ENCODE assay signal across 1 cellular context in the genomic region with DNA sequence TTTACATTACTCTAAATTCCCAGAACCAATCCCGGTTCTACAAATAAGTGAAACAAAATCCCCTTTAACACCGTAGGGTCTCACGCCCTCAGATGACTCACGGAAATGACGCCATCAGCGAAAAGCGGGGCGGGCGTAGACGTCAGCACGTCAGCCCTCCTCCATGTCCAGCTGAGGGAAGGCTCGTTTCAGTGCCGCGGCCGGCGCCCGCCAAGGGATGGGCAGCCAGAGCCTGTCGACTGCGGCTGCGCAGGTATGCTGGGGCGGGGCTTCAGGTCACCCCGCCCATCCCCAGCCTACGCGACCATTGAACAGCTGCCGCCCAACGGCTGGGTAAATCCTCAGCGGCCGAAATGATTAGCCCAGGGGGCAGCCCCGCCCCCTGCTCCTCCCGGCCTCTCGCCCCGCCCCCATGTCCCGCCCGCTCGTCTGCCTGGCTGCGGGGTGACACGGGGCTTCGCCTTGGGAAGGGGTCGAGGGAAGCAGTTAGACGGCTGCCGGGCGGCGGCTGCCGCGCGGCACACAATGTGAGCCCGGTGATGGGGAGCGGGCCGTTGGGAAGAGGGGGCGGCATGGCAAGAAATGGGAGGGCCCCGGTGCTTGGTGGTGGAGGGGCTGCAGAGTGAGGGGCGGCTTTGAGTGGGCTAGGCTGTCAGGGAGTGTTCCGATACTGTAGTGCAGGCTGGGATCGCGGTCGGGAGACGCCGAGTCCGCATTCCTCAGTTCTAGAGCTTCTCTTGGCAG.
TF ChIP-seq lines count a peak whose summit lies in the region.

A gene (plus strand): TSS at position 420 of the 744 bp plus-strand sequence. CDS start 1,510 bp downstream, outside the sequence.

TF ChIP-seq in K562, 482 proteins besides CTCF, POLR2A, EP300 and RAD21 (continued from another document and continues in another):
- TF ChIP-seq MAZ (CRISPR knock-in tag; conservative IDR thresholded peaks at IDR 0.05 in 1 of 2, IDR thresholded peaks at IDR 0.05 in 1 of 2) (peak; percentile 43 to 60; a peak in 2 of 4 replicates), HOXB6 (CRISPR knock-in tag; IDR thresholded peaks at IDR 0.05; ENCODE audit: borderline replicate concordance) (no peak), MCM3 (IDR thresholded peaks at IDR 0.05) (no peak), ZSCAN32 (CRISPR knock-in tag; IDR thresholded peaks at IDR 0.05) (no peak), ZNF586 (CRISPR knock-in tag; conservative IDR thresholded peaks at IDR 0.05) (no peak), HEY1 (CRISPR knock-in tag; IDR thresholded peaks at IDR 0.05; ENCODE audit: borderline replicate concordance) (no peak), ZNF75A (CRISPR knock-in tag; IDR thresholded peaks at IDR 0.05) (no peak), PCBP1 (IDR thresholded peaks at IDR 0.05; ENCODE audit: low read depth, low read length, poor library complexity, severe bottlenecking) (no peak), NRF1 (conservative IDR thresholded peaks at IDR 0.05 in 1 of 2, IDR thresholded peaks at IDR 0.05 in 1 of 2) (peak; percentile 95 to 96), POLR2G (IDR thresholded peaks at IDR 0.05; ENCODE audit: low read depth, low read length) (peak; percentile 87), RBBP5 (IDR thresholded peaks at IDR 0.05; ENCODE audit: borderline replicate concordance, insufficient read depth, low read length, poor library complexity, severe bottlenecking) (peak; percentile 53), SNRNP70 (optimal IDR thresholded peaks at IDR 0.05; ENCODE audit: low read depth, low read length) (no peak), ZNF445 (CRISPR knock-in tag; IDR thresholded peaks at IDR 0.05; ENCODE audit: low read depth) (no peak), MYC (IDR thresholded peaks at IDR 0.05; ENCODE audit: low read depth, low read length) (0 out of 2 replicates have a peak, but pooled peaks have one; percentile 11), MYC (CRISPR knock-in tag; IDR thresholded peaks at IDR 0.05; ENCODE audit: borderline replicate concordance, low read depth) (no peak), MYBL2 (IDR thresholded peaks at IDR 0.05; ENCODE audit: low read depth) (no peak), MYBL2 (CRISPR knock-in tag; IDR thresholded peaks at IDR 0.05; ENCODE audit: borderline replicate concordance) (no peak), SIRT6 (IDR thresholded peaks at IDR 0.05; ENCODE audit: low read depth, low read length) (no peak), HNRNPLL (IDR thresholded peaks at IDR 0.05; ENCODE audit: low read depth, low read length, poor library complexity, severe bottlenecking) (no peak), POLR2H (tag; IDR thresholded peaks at IDR 0.05; ENCODE audit: low read depth) (peak; percentile 85), ESRRB (CRISPR knock-in tag; IDR thresholded peaks at IDR 0.05; ENCODE audit: borderline replicate concordance) (no peak), ASH1L (IDR thresholded peaks at IDR 0.05; ENCODE audit: borderline replicate concordance, low read depth, partially characterized antibody) (no peak), PURB (CRISPR knock-in tag; IDR thresholded peaks at IDR 0.05; ENCODE audit: low read depth) (no peak), MIER1 (IDR thresholded peaks at IDR 0.05; ENCODE audit: low read depth) (no peak), PHF8 (IDR thresholded peaks at IDR 0.05; ENCODE audit: borderline replicate concordance, low read length) (peak; percentile 64; the same call in 1 of the 2 replicates), CBX5 (IDR thresholded peaks at IDR 0.05; ENCODE audit: borderline replicate concordance, low read depth) (no peak)
- TF ChIP-seq, protein P1, sequence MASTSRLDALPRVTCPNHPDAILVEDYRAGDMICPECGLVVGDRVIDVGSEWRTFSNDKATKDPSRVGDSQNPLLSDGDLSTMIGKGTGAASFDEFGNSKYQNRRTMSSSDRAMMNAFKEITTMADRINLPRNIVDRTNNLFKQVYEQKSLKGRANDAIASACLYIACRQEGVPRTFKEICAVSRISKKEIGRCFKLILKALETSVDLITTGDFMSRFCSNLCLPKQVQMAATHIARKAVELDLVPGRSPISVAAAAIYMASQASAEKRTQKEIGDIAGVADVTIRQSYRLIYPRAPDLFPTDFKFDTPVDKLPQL (IDR thresholded peaks at IDR 0.05; ENCODE audit: extremely low read depth, insufficient read length) = no peak
- TF ChIP-seq, protein P2, sequence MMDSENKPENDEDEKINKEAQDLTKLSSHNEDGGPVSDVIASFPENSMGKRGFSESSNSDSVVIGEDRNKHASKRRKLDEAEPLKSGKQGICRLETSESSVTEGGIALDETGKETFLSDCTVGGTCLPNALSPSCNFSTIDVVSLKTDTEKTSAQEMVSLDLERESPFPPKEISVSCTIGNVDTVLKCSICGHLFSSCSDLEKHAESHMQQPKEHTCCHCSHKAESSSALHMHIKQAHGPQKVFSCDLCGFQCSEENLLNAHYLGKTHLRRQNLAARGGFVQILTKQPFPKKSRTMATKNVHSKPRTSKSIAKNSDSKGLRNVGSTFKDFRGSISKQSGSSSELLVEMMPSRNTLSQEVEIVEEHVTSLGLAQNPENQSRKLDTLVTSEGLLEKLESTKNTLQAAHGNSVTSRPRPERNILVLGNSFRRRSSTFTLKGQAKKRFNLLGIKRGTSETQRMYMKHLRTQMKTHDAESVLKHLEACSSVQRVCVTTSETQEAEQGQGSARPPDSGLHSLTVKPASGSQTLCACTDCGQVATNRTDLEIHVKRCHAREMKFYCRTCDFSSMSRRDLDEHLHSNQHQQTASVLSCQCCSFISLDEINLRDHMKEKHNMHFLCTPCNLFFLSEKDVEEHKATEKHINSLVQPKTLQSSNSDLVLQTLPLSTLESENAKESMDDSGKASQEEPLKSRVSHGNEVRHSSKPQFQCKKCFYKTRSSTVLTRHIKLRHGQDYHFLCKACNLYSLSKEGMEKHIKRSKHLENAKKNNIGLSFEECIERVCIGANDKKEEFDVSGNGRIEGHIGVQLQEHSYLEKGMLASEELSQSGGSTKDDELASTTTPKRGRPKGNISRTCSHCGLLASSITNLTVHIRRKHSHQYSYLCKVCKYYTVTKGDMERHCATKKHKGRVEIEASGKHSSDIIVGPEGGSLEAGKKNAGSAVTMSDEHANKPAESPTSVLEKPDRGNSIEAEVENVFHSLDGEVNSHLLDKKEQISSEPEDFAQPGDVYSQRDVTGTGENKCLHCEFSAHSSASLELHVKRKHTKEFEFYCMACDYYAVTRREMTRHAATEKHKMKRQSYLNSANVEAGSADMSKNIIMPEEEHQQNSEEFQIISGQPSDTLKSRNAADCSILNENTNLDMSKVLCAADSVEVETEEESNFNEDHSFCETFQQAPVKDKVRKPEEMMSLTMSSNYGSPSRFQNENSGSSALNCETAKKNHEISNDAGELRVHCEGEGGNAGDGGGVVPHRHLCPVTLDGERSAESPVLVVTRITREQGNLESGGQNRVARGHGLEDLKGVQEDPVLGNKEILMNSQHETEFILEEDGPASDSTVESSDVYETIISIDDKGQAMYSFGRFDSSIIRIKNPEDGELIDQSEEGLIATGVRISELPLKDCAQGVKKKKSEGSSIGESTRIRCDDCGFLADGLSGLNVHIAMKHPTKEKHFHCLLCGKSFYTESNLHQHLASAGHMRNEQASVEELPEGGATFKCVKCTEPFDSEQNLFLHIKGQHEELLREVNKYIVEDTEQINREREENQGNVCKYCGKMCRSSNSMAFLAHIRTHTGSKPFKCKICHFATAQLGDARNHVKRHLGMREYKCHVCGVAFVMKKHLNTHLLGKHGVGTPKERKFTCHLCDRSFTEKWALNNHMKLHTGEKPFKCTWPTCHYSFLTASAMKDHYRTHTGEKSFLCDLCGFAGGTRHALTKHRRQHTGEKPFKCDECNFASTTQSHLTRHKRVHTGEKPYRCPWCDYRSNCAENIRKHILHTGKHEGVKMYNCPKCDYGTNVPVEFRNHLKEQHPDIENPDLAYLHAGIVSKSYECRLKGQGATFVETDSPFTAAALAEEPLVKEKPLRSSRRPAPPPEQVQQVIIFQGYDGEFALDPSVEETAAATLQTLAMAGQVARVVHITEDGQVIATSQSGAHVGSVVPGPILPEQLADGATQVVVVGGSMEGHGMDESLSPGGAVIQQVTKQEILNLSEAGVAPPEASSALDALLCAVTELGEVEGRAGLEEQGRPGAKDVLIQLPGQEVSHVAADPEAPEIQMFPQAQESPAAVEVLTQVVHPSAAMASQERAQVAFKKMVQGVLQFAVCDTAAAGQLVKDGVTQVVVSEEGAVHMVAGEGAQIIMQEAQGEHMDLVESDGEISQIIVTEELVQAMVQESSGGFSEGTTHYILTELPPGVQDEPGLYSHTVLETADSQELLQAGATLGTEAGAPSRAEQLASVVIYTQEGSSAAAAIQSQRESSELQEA (IDR thresholded peaks at IDR 0.05; ENCODE audit: low read depth) = no peak
- TF ChIP-seq, protein P3, sequence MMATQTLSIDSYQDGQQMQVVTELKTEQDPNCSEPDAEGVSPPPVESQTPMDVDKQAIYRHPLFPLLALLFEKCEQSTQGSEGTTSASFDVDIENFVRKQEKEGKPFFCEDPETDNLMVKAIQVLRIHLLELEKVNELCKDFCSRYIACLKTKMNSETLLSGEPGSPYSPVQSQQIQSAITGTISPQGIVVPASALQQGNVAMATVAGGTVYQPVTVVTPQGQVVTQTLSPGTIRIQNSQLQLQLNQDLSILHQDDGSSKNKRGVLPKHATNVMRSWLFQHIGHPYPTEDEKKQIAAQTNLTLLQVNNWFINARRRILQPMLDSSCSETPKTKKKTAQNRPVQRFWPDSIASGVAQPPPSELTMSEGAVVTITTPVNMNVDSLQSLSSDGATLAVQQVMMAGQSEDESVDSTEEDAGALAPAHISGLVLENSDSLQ (IDR thresholded peaks at IDR 0.05) = peak; percentile 87
- TF ChIP-seq, protein P4, sequence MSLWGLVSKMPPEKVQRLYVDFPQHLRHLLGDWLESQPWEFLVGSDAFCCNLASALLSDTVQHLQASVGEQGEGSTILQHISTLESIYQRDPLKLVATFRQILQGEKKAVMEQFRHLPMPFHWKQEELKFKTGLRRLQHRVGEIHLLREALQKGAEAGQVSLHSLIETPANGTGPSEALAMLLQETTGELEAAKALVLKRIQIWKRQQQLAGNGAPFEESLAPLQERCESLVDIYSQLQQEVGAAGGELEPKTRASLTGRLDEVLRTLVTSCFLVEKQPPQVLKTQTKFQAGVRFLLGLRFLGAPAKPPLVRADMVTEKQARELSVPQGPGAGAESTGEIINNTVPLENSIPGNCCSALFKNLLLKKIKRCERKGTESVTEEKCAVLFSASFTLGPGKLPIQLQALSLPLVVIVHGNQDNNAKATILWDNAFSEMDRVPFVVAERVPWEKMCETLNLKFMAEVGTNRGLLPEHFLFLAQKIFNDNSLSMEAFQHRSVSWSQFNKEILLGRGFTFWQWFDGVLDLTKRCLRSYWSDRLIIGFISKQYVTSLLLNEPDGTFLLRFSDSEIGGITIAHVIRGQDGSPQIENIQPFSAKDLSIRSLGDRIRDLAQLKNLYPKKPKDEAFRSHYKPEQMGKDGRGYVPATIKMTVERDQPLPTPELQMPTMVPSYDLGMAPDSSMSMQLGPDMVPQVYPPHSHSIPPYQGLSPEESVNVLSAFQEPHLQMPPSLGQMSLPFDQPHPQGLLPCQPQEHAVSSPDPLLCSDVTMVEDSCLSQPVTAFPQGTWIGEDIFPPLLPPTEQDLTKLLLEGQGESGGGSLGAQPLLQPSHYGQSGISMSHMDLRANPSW (CRISPR knock-in tag; IDR thresholded peaks at IDR 0.05) = no peak
- TF ChIP-seq, protein P5, sequence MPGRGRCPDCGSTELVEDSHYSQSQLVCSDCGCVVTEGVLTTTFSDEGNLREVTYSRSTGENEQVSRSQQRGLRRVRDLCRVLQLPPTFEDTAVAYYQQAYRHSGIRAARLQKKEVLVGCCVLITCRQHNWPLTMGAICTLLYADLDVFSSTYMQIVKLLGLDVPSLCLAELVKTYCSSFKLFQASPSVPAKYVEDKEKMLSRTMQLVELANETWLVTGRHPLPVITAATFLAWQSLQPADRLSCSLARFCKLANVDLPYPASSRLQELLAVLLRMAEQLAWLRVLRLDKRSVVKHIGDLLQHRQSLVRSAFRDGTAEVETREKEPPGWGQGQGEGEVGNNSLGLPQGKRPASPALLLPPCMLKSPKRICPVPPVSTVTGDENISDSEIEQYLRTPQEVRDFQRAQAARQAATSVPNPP (IDR thresholded peaks at IDR 0.05; ENCODE audit: borderline replicate concordance, insufficient read depth, insufficient read length) = no peak
- TF ChIP-seq, protein P6, sequence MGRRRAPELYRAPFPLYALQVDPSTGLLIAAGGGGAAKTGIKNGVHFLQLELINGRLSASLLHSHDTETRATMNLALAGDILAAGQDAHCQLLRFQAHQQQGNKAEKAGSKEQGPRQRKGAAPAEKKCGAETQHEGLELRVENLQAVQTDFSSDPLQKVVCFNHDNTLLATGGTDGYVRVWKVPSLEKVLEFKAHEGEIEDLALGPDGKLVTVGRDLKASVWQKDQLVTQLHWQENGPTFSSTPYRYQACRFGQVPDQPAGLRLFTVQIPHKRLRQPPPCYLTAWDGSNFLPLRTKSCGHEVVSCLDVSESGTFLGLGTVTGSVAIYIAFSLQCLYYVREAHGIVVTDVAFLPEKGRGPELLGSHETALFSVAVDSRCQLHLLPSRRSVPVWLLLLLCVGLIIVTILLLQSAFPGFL (CRISPR knock-in tag; IDR thresholded peaks at IDR 0.05) = no peak
- TF ChIP-seq, protein P7, sequence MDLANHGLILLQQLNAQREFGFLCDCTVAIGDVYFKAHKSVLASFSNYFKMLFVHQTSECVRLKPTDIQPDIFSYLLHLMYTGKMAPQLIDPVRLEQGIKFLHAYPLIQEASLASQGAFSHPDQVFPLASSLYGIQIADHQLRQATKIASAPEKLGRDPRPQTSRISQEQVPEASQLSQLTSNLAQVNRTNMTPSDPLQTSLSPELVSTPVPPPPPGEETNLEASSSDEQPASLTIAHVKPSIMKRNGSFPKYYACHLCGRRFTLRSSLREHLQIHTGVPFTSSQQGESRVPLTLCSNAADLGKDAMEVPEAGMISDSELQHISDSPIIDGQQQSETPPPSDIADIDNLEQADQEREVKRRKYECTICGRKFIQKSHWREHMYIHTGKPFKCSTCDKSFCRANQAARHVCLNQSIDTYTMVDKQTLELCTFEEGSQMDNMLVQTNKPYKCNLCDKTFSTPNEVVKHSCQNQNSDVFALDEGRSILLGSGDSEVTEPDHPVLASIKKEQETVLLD (IDR thresholded peaks at IDR 0.05) = peak; percentile 80; the same call in 1 of the 2 replicates
- TF ChIP-seq, protein P8, sequence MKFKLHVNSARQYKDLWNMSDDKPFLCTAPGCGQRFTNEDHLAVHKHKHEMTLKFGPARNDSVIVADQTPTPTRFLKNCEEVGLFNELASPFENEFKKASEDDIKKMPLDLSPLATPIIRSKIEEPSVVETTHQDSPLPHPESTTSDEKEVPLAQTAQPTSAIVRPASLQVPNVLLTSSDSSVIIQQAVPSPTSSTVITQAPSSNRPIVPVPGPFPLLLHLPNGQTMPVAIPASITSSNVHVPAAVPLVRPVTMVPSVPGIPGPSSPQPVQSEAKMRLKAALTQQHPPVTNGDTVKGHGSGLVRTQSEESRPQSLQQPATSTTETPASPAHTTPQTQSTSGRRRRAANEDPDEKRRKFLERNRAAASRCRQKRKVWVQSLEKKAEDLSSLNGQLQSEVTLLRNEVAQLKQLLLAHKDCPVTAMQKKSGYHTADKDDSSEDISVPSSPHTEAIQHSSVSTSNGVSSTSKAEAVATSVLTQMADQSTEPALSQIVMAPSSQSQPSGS (CRISPR knock-in tag; IDR thresholded peaks at IDR 0.05) = no peak; the same call in 1 of the 2 replicates
- TF ChIP-seq, protein P9, sequence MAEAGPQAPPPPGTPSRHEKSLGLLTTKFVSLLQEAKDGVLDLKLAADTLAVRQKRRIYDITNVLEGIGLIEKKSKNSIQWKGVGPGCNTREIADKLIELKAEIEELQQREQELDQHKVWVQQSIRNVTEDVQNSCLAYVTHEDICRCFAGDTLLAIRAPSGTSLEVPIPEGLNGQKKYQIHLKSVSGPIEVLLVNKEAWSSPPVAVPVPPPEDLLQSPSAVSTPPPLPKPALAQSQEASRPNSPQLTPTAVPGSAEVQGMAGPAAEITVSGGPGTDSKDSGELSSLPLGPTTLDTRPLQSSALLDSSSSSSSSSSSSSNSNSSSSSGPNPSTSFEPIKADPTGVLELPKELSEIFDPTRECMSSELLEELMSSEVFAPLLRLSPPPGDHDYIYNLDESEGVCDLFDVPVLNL (CRISPR knock-in tag; IDR thresholded peaks at IDR 0.05; ENCODE audit: low read depth) = no peak
